ENCODE assay signal across 24 cellular contexts in genomic region chr4:108120789-108121188, GRCh38. TPM values are rescaled to one million over a fixed set of nuclear protein-coding genes. Genes with fewer than 3 reads are reported as not detected.
DNase-seq lines count a peak whose midpoint lies in the region; ATAC-seq lines count a peak whose summit lies in the region.
"Had no signal": no experiment of that assay in that cellular context is flagged by ENCODE, and none has a peak within 500 bp of the region (broad histone marks: within the 10 kb centered on the region; RNA-seq: fewer than 3 reads in every experiment).

No MANE protein-coding gene starts in this region.

- H3K4me1 Mint-ChIP-seq in activated T-cell treated with anti-CD3 and anti-CD28 coated beads, Interleukin-2, amount 50 U/mL, for 72 hours (ENCODE audit: low read depth), result peaks cover 81% of the 10 kb centered on the region
- peaks cover 76% of the 10 kb centered on the region for H3K4me1 Mint-ChIP-seq in activated T-cell treated with anti-CD3 and anti-CD28 coated beads, Interleukin-2, amount 50 U/mL, for 4 hours (ENCODE audit: low read depth)
- H3K4me1 Mint-ChIP-seq in activated T-helper 17 cell treated with anti-CD3 and anti-CD28 coated beads, Interleukin-2, amount 50 U/mL, for 72 hours, result peaks cover 42% of the 10 kb centered on the region
- peaks cover 32 to 87% (median 76%) of the 10 kb centered on the region in 4 donors for H3K4me1 Mint-ChIP-seq in naive thymus-derived CD8-positive, alpha-beta T cell

- no peak for ATAC-seq in activated T-cell treated with anti-CD3 and anti-CD28 coated beads, Interleukin-2, amount 50 U/mL, for 72 hours (replicated peaks in 1 of 2)
- ATAC-seq in activated T-cell treated with anti-CD3 and anti-CD28 coated beads, Interleukin-2, amount 50 U/mL, for 4 hours, result no peak
- ATAC-seq in activated T-helper 17 cell treated with anti-CD3 and anti-CD28 coated beads, Interleukin-2, amount 50 U/mL, for 72 hours (replicated peaks), result no peak
- no peak for ATAC-seq in naive thymus-derived CD8-positive, alpha-beta T cell
- ATAC-seq: gastrocnemius medialis, right cardiac atrium had no signal

- POLR2A ChIA-PET in naive thymus-derived CD8-positive, alpha-beta T cell (lab: Charles Lee), result interaction anchor here (1.4 to 2.0 kb wide), 3 partner anchors 16 to 26 kb away, joined by 3 to 8 read pairs (median 4); no protein-coding TSS in a partner anchor

- peak overlapping the region; percentile 28 to 75 for H3K4me3 Mint-ChIP-seq in activated T-cell treated with anti-CD3 and anti-CD28 coated beads, Interleukin-2, amount 50 U/mL, for 72 hours
- no peak overlapping the region for H3K4me3 Mint-ChIP-seq in activated T-cell treated with anti-CD3 and anti-CD28 coated beads, Interleukin-2, amount 50 U/mL, for 4 hours
- H3K4me3 Mint-ChIP-seq in activated T-helper 17 cell treated with anti-CD3 and anti-CD28 coated beads, Interleukin-2, amount 50 U/mL, for 72 hours, result peak overlapping the region; percentile 20
- H3K4me3 Mint-ChIP-seq in naive thymus-derived CD8-positive, alpha-beta T cell, result peak overlapping the region in 9 of 10 donors; percentile 20 to 79 (median 65)
- H3K4me3 Mint-ChIP-seq: B cell had no signal

- peak overlapping the region; percentile 75 for H3K27ac Mint-ChIP-seq in activated T-cell treated with anti-CD3 and anti-CD28 coated beads, Interleukin-2, amount 50 U/mL, for 72 hours
- no peak overlapping the region for H3K27ac Mint-ChIP-seq in activated T-helper 17 cell treated with anti-CD3 and anti-CD28 coated beads, Interleukin-2, amount 50 U/mL, for 72 hours
- H3K27ac Mint-ChIP-seq in naive thymus-derived CD8-positive, alpha-beta T cell, result peak overlapping the region; percentile 28 to 94 (median 72)
- H3K27ac Mint-ChIP-seq: B cell had no signal

- DNase-seq in activated T-cell treated with anti-CD3 and anti-CD28 coated beads, Interleukin-2, amount 50 U/mL, for 72 hours, result no peak
- DNase-seq in activated T-cell treated with anti-CD3 and anti-CD28 coated beads, Interleukin-2, amount 50 U/mL, for 4 hours, result no peak
- DNase-seq in LHCN-M2 (ENCODE audit: low read depth) (peak; percentile 60), HT-29 (ENCODE audit: low spot score) (no peak), RKO (ENCODE audit: low spot score) (no peak)
- no peak for DNase-seq in naive thymus-derived CD8-positive, alpha-beta T cell
- no peak for DNase-seq in activated CD8-positive, alpha-beta memory T cell treated with anti-CD3 and anti-CD28 coated beads, Interleukin-2, amount 50 U/mL, for 48 hours
- DNase-seq: activated CD4-positive, alpha-beta T cell treated with anti-CD3 and anti-CD28 coated beads, Interleukin-2, amount 50 U/mL, for 48 hours; colonic mucosa; DMS153; effector CD4-positive, alpha-beta T cell; gastrocnemius medialis; Karpas-422; NCI-H1417 treated with DMSO at 0.1 percent for 48 hours; NCI-H2029 treated with DMSO at 0.1 percent for 48 hours; NCI-H2227 treated with DMSO at 0.1 percent for 48 hours; NCI-H526; right cardiac atrium; SHP77; stimulated activated CD4-positive, alpha-beta T cell treated with anti-CD3 and anti-CD28 coated beads, Interleukin-1b, Interleukin-23, amount 100 ng/mL, for 48 hours; stomach had no signal

- H3K27me3 Mint-ChIP-seq in activated T-cell treated with anti-CD3 and anti-CD28 coated beads, Interleukin-2, amount 50 U/mL, for 72 hours (ENCODE audit: low read depth), result no peaks in the 10 kb centered on the region
- H3K27me3 Mint-ChIP-seq in activated T-cell treated with anti-CD3 and anti-CD28 coated beads, Interleukin-2, amount 50 U/mL, for 4 hours (ENCODE audit: low read depth), result no peaks in the 10 kb centered on the region
- H3K27me3 Mint-ChIP-seq in activated T-helper 17 cell treated with anti-CD3 and anti-CD28 coated beads, Interleukin-2, amount 50 U/mL, for 72 hours, result no peaks in the 10 kb centered on the region
- no peaks in the 10 kb centered on the region for H3K27me3 Mint-ChIP-seq in naive thymus-derived CD8-positive, alpha-beta T cell
- H3K27me3 Mint-ChIP-seq: B cell had no signal

- no peaks in the 10 kb centered on the region for H3K9me3 Mint-ChIP-seq in activated T-cell treated with anti-CD3 and anti-CD28 coated beads, Interleukin-2, amount 50 U/mL, for 72 hours
- no peaks in the 10 kb centered on the region for H3K9me3 Mint-ChIP-seq in activated T-cell treated with anti-CD3 and anti-CD28 coated beads, Interleukin-2, amount 50 U/mL, for 4 hours
- no peaks in the 10 kb centered on the region for H3K9me3 Mint-ChIP-seq in activated T-helper 17 cell treated with anti-CD3 and anti-CD28 coated beads, Interleukin-2, amount 50 U/mL, for 72 hours
- no peaks in the 10 kb centered on the region for H3K9me3 Mint-ChIP-seq in naive thymus-derived CD8-positive, alpha-beta T cell

- peaks cover 0 to 14% of the 10 kb centered on the region in 2 donors for H3K36me3 Mint-ChIP-seq in activated T-cell treated with anti-CD3 and anti-CD28 coated beads, Interleukin-2, amount 50 U/mL, for 72 hours (ENCODE audit: insufficient read depth in 2 of 2)
- H3K36me3 Mint-ChIP-seq in activated T-cell treated with anti-CD3 and anti-CD28 coated beads, Interleukin-2, amount 50 U/mL, for 4 hours (ENCODE audit: insufficient read depth), result peaks cover 16% of the 10 kb centered on the region
- peaks cover 27% of the 10 kb centered on the region for H3K36me3 Mint-ChIP-seq in activated T-helper 17 cell treated with anti-CD3 and anti-CD28 coated beads, Interleukin-2, amount 50 U/mL, for 72 hours (ENCODE audit: low read depth)
- peaks cover 0 to 83% (median 25%) of the 10 kb centered on the region in 3 donors for H3K36me3 Mint-ChIP-seq in naive thymus-derived CD8-positive, alpha-beta T cell

RNA-seq across cellular contexts. Expression of gene LEF1, which starts 47.9 kb away (rescaled TPM):
- total RNA-seq in activated T-cell treated with anti-CD3 and anti-CD28 coated beads, Interleukin-2, amount 50 U/mL, for 72 hours, result 100 to 1,000 TPM; 130 to 175 TPM
- total RNA-seq in activated T-cell treated with anti-CD3 and anti-CD28 coated beads, Interleukin-2, amount 50 U/mL, for 4 hours, result 100 to 1,000 TPM; 140 to 165 (median 148) TPM
- total RNA-seq in LHCN-M2 (2014; rRNA removed), result 8.2 and 10.8 TPM in 2 replicates
- 3.2 TPM for polyA plus RNA-seq in LHCN-M2 (2012)
- 10 to 100 TPM; 73.4 to 93.4 TPM for total RNA-seq in activated T-helper 17 cell treated with anti-CD3 and anti-CD28 coated beads, Interleukin-2, amount 50 U/mL, for 72 hours
- 100 to 1,000 TPM; 828 to 859 TPM for total RNA-seq in naive thymus-derived CD8-positive, alpha-beta T cell
- 100 to 1,000 TPM; 400 to 836 (median 554) TPM for polyA plus RNA-seq in naive thymus-derived CD8-positive, alpha-beta T cell
- 0.10 and 0.21 TPM in 2 replicates for total RNA-seq in HT-29 (2014; rRNA removed; shearing (Covaris generic))
- total RNA-seq: ascending aorta had no signal
